In genomic region chr5:134817006-134817405, GRCh38 we compare ENCODE assay signal across 36 cellular contexts.
"Had no signal": no experiment of that assay in that cellular context is flagged by ENCODE, and none has a peak within 500 bp of the region (broad histone marks: within the 10 kb centered on the region; RNA-seq: fewer than 3 reads in every experiment).

No MANE protein-coding gene starts in this region.

- H3K27me3 Mint-ChIP-seq: activated CD4-positive, alpha-beta memory T cell treated with anti-CD3 and anti-CD28 coated beads, Interleukin-2, amount 10 ng/mL, durations not matched to agents 7 days and 5 days; activated CD4-positive, alpha-beta T cell treated with anti-CD3 and anti-CD28 coated beads for 36 hours; activated CD4-positive, alpha-beta T cell treated with anti-CD3 and anti-CD28 coated beads, Interleukin-2, amount 10 ng/mL, durations not matched to agents 7 days and 5 days; activated CD8-positive, alpha-beta memory T cell treated with anti-CD3 and anti-CD28 coated beads, Interleukin-2, amount 10 ng/mL, durations not matched to agents 7 days and 5 days; activated naive CD4-positive, alpha-beta T cell treated with anti-CD3 and anti-CD28 coated beads, Interleukin-2, amount 10 ng/mL, durations not matched to agents 7 days and 5 days; activated naive CD4-positive, alpha-beta T cell treated with anti-CD3 and anti-CD28 coated beads, Interleukin-2, amount 50 U/mL, for 24 hours; activated naive CD8-positive, alpha-beta T cell; activated naive CD8-positive, alpha-beta T cell treated with anti-CD3 and anti-CD28 coated beads, Interleukin-2, amount 10 ng/mL, durations not matched to agents 7 days and 5 days; activated naive CD8-positive, alpha-beta T cell treated with anti-CD3 and anti-CD28 coated beads, Interleukin-2, amount 50 U/mL, for 24 hours; brain had no signal

- H3K27ac Mint-ChIP-seq: activated CD4-positive, alpha-beta memory T cell treated with anti-CD3 and anti-CD28 coated beads, Interleukin-2, amount 10 ng/mL, durations not matched to agents 7 days and 5 days; activated CD4-positive, alpha-beta T cell treated with anti-CD3 and anti-CD28 coated beads for 36 hours; activated CD4-positive, alpha-beta T cell treated with anti-CD3 and anti-CD28 coated beads, Interleukin-2, amount 10 ng/mL, durations not matched to agents 7 days and 5 days; activated CD8-positive, alpha-beta memory T cell treated with anti-CD3 and anti-CD28 coated beads, Interleukin-2, amount 10 ng/mL, durations not matched to agents 7 days and 5 days; activated CD8-positive, alpha-beta T cell treated with anti-CD3 and anti-CD28 coated beads, Interleukin-2, amount 10 ng/mL, durations not matched to agents 7 days and 5 days; activated naive CD4-positive, alpha-beta T cell treated with anti-CD3 and anti-CD28 coated beads, Interleukin-2, amount 10 ng/mL, durations not matched to agents 7 days and 5 days; activated naive CD4-positive, alpha-beta T cell treated with anti-CD3 and anti-CD28 coated beads, Interleukin-2, amount 50 U/mL, for 24 hours; activated naive CD8-positive, alpha-beta T cell; activated naive CD8-positive, alpha-beta T cell treated with anti-CD3 and anti-CD28 coated beads, Interleukin-2, amount 10 ng/mL, durations not matched to agents 7 days and 5 days; activated naive CD8-positive, alpha-beta T cell treated with anti-CD3 and anti-CD28 coated beads, Interleukin-2, amount 50 U/mL, for 24 hours; activated T-helper 2 cell treated with anti-CD3 and anti-CD28 coated beads, Interferon-gamma antibody, Interleukin-2, Interleukin-4, amounts not matched to agents 10 μg/mL and 5 μg/mL and 100 μg/mL, durations not matched to agents 14 hours and 24 hours and 36 hours; brain; T-helper 1 cell treated with Interleukin-12 subunit alpha and Interleukin-12 subunit beta and Interleukin-4 antibody, amounts not matched to agents 30 μg/mL and 1 μg/mL, for 36 hours; T-helper 2 cell treated with Interferon-gamma antibody and Interleukin-4, amounts not matched to agents 5 μg/mL and 100 μg/mL, for 36 hours; WTC11 had no signal

- H3K27ac ChIP-seq: ascending aorta, breast epithelium, WERI-Rb-1 had no signal

- H3K36me3 ChIP-seq: breast epithelium had no signal

- H3K4me1 Mint-ChIP-seq: brain, WTC11 had no signal

- H3K4me3 Mint-ChIP-seq: activated CD4-positive, alpha-beta memory T cell treated with anti-CD3 and anti-CD28 coated beads, Interleukin-2, amount 10 ng/mL, durations not matched to agents 7 days and 5 days; activated CD4-positive, alpha-beta T cell treated with anti-CD3 and anti-CD28 coated beads for 36 hours; activated CD4-positive, alpha-beta T cell treated with anti-CD3 and anti-CD28 coated beads, Interleukin-2, amount 10 ng/mL, durations not matched to agents 7 days and 5 days; activated CD8-positive, alpha-beta memory T cell treated with anti-CD3 and anti-CD28 coated beads, Interleukin-2, amount 10 ng/mL, durations not matched to agents 7 days and 5 days; activated CD8-positive, alpha-beta T cell treated with anti-CD3 and anti-CD28 coated beads, Interleukin-2, amount 10 ng/mL, durations not matched to agents 7 days and 5 days; activated naive CD4-positive, alpha-beta T cell treated with anti-CD3 and anti-CD28 coated beads, Interleukin-2, amount 10 ng/mL, durations not matched to agents 7 days and 5 days; activated naive CD4-positive, alpha-beta T cell treated with anti-CD3 and anti-CD28 coated beads, Interleukin-2, amount 50 U/mL, for 24 hours; activated naive CD8-positive, alpha-beta T cell; activated naive CD8-positive, alpha-beta T cell treated with anti-CD3 and anti-CD28 coated beads, Interleukin-2, amount 10 ng/mL, durations not matched to agents 7 days and 5 days; activated naive CD8-positive, alpha-beta T cell treated with anti-CD3 and anti-CD28 coated beads, Interleukin-2, amount 50 U/mL, for 24 hours; activated T-cell treated with anti-CD3 and anti-CD28 coated beads, Interleukin-2, amount 50 U/mL, for 4 hours; brain; T-helper 1 cell treated with Interleukin-12 subunit alpha and Interleukin-12 subunit beta and Interleukin-4 antibody, amounts not matched to agents 30 μg/mL and 1 μg/mL, for 36 hours; T-helper 2 cell treated with Interferon-gamma antibody and Interleukin-4, amounts not matched to agents 5 μg/mL and 100 μg/mL, for 36 hours; WTC11 had no signal

- ATAC-seq: activated CD4-positive, alpha-beta T cell treated with anti-CD3 and anti-CD28 coated beads for 36 hours; activated CD4-positive, CD25-positive, alpha-beta regulatory T cell treated with anti-CD3 and anti-CD28 coated beads, Interleukin-2, amount 50 U/mL, for 24 hours; activated CD8-positive, alpha-beta memory T cell treated with anti-CD3 and anti-CD28 coated beads, Interleukin-2, amount 10 ng/mL, durations not matched to agents 7 days and 5 days; activated CD8-positive, alpha-beta T cell treated with anti-CD3 and anti-CD28 coated beads, Interleukin-2, amount 10 ng/mL, durations not matched to agents 7 days and 5 days; activated naive CD8-positive, alpha-beta T cell treated with anti-CD3 and anti-CD28 coated beads, Interleukin-2, amount 50 U/mL, for 24 hours; activated T-cell treated with anti-CD3 and anti-CD28 coated beads, Interleukin-2, amount 50 U/mL, for 4 hours; WTC11 had no signal

- H3K9me3 Mint-ChIP-seq: activated CD4-positive, alpha-beta memory T cell treated with anti-CD3 and anti-CD28 coated beads, Interleukin-2, amount 10 ng/mL, durations not matched to agents 7 days and 5 days; activated CD4-positive, alpha-beta T cell treated with anti-CD3 and anti-CD28 coated beads, Interleukin-2, amount 10 ng/mL, durations not matched to agents 7 days and 5 days; activated naive CD4-positive, alpha-beta T cell treated with anti-CD3 and anti-CD28 coated beads, Interleukin-2, amount 10 ng/mL, durations not matched to agents 7 days and 5 days; activated naive CD4-positive, alpha-beta T cell treated with anti-CD3 and anti-CD28 coated beads, Interleukin-2, amount 50 U/mL, for 24 hours; activated naive CD8-positive, alpha-beta T cell treated with anti-CD3 and anti-CD28 coated beads, Interleukin-2, amount 10 ng/mL, durations not matched to agents 7 days and 5 days; activated naive CD8-positive, alpha-beta T cell treated with anti-CD3 and anti-CD28 coated beads, Interleukin-2, amount 50 U/mL, for 24 hours; activated T-cell treated with anti-CD3 and anti-CD28 coated beads, Interleukin-2, amount 50 U/mL, for 4 hours; activated T-helper 2 cell treated with anti-CD3 and anti-CD28 coated beads, Interferon-gamma antibody, Interleukin-2, Interleukin-4, amounts not matched to agents 10 μg/mL and 5 μg/mL and 100 μg/mL, durations not matched to agents 14 hours and 24 hours and 36 hours; brain; T-helper 1 cell treated with Interleukin-12 subunit alpha and Interleukin-12 subunit beta and Interleukin-4 antibody, amounts not matched to agents 30 μg/mL and 1 μg/mL, for 36 hours; T-helper 2 cell treated with Interferon-gamma antibody and Interleukin-4, amounts not matched to agents 5 μg/mL and 100 μg/mL, for 36 hours; WTC11 had no signal

- DNase-seq: activated CD4-positive, alpha-beta memory T cell treated with anti-CD3 and anti-CD28 coated beads, Interleukin-2, amount 10 ng/mL, durations not matched to agents 7 days and 5 days; activated CD4-positive, alpha-beta T cell treated with anti-CD3 and anti-CD28 coated beads for 1 hour; activated CD4-positive, alpha-beta T cell treated with anti-CD3 and anti-CD28 coated beads for 36 hours; activated CD4-positive, alpha-beta T cell treated with anti-CD3 and anti-CD28 coated beads for 48 hours; activated CD4-positive, alpha-beta T cell treated with anti-CD3 and anti-CD28 coated beads, Interleukin-2, amount 10 ng/mL, durations not matched to agents 7 days and 5 days; activated CD4-positive, alpha-beta T cell treated with anti-CD3 and anti-CD28 coated beads, Interleukin-2, amount 50 U/mL, for 48 hours; activated CD4-positive, CD25-positive, alpha-beta regulatory T cell; activated CD8-positive, alpha-beta memory T cell treated with anti-CD3 and anti-CD28 coated beads for 24 hours; activated CD8-positive, alpha-beta memory T cell treated with anti-CD3 and anti-CD28 coated beads, Interleukin-2, amount 10 ng/mL, durations not matched to agents 7 days and 5 days; activated CD8-positive, alpha-beta memory T cell treated with anti-CD3 and anti-CD28 coated beads, Interleukin-2, amount 50 U/mL, for 48 hours; activated CD8-positive, alpha-beta T cell treated with anti-CD3 and anti-CD28 coated beads, Interleukin-2, amount 10 ng/mL, durations not matched to agents 7 days and 5 days; activated effector memory CD4-positive, alpha-beta T cell treated with Interleukin-2 at 50 U/mL for 16 hours; activated gamma-delta T cell; activated naive CD4-positive, alpha-beta T cell treated with anti-CD3 and anti-CD28 coated beads, Interleukin-2, amount 10 ng/mL, durations not matched to agents 7 days and 5 days; activated naive CD4-positive, alpha-beta T cell treated with Interleukin-2 at 50 U/mL for 16 hours; activated naive CD8-positive, alpha-beta T cell treated with anti-CD3 and anti-CD28 coated beads, Interleukin-2, amount 10 ng/mL, durations not matched to agents 7 days and 5 days; activated naive CD8-positive, alpha-beta T cell treated with anti-CD3 and anti-CD28 coated beads, Interleukin-2, amount 50 U/mL, for 24 hours; activated T-cell treated with anti-CD3 and anti-CD28 coated beads, Interleukin-2, amount 50 U/mL, for 1 hour; activated T-cell treated with anti-CD3 and anti-CD28 coated beads, Interleukin-2, amount 50 U/mL, for 4 hours; amygdala; anterior cingulate cortex; central memory CD4-positive, alpha-beta T cell; T-helper 1 cell; T-helper 2 cell; T-helper 9 cell; WERI-Rb-1 had no signal

- H3K9me3 ChIP-seq: ascending aorta, breast epithelium had no signal

- H3K4me3 ChIP-seq: ascending aorta, breast epithelium had no signal

- H3K4me1 ChIP-seq: ascending aorta, breast epithelium had no signal

- H3K27me3 ChIP-seq: ascending aorta, breast epithelium had no signal
